1 cellular context compared by ENCODE assay signal in the genomic region with DNA sequence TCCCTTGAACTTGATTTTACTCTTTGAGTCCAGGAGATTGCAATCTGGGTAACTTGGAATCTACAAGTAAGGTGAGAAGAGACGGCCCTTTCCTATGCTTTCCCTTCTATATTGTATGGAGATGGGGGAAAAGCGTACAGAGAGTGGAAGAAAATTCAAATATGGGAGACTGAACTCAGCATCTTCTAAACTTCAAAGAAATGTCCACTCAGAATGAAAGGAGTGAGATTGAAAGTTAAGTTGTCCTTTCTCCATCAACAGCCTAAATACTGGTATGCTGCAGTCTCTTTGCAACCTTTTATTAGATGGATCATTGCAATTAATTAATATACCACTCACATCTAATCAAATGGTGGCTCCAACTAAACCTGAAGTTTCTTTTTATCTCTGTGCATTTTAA.
TF ChIP-seq lines count a peak whose summit lies in the region.

No MANE protein-coding gene starts in this region.

TF ChIP-seq in GM23338, 12 proteins besides CTCF, POLR2A, EP300 and RAD21 (continued from another document):
- TF ChIP-seq ZNF331 (CRISPR knock-in tag; IDR thresholded peaks at IDR 0.05; ENCODE audit: low read depth) = no peak
- no peak for TF ChIP-seq EZH2phosphoT487 (IDR thresholded peaks at IDR 0.05; ENCODE audit: unreplicated experiment)
